In genomic region chr15:64153480-64154367, GRCh38 we compare ENCODE assay signal across 1 cellular context.
TF ChIP-seq lines count a peak whose summit lies in the region.

No MANE protein-coding gene starts in this region.

TF ChIP-seq in H1, 55 proteins besides CTCF, POLR2A, EP300 and RAD21:
- TF ChIP-seq EZH2 (IDR thresholded peaks at IDR 0.05; ENCODE audit: low read depth, low read length, severe bottlenecking) (no peak), CREB1 (IDR thresholded peaks at IDR 0.05) (peak; percentile 54; the same call in 1 of the 2 replicates), TAF7 (optimal IDR thresholded peaks at IDR 0.05; ENCODE audit: borderline replicate concordance, low read depth, low read length) (no peak), TBP (IDR thresholded peaks at IDR 0.05; ENCODE audit: low read depth, low read length) (no peak; the same call in 1 of the 2 replicates), JUND (IDR thresholded peaks at IDR 0.05; ENCODE audit: low read length) (no peak; the same call in 1 of the 2 replicates), KDM5A (IDR thresholded peaks at IDR 0.05; ENCODE audit: low read length) (no peak), GABPA (IDR thresholded peaks at IDR 0.05; ENCODE audit: borderline replicate concordance, insufficient read depth, low read length) (peak; percentile 63; the same call in 1 of the 2 replicates), ATF2 (IDR thresholded peaks at IDR 0.05; ENCODE audit: low read length) (0 out of 2 replicates have a peak, but pooled peaks have one; percentile 31), SUZ12 (IDR thresholded peaks at IDR 0.05; ENCODE audit: low read length) (no peak), POLR2AphosphoS5 (IDR thresholded peaks at IDR 0.05; ENCODE audit: low read depth, low read length) (peak; percentile 74; the same call in 1 of the 2 replicates), MAX (IDR thresholded peaks at IDR 0.05) (peak; percentile 59), KDM4A (IDR thresholded peaks at IDR 0.05; ENCODE audit: low read depth, low read length, severe bottlenecking) (no peak), SIN3A (conservative IDR thresholded peaks at IDR 0.05 in 1 of 2, IDR thresholded peaks at IDR 0.05 in 1 of 2; ENCODE audit: low read depth in 1 of 2, low read length in 2 of 2) (0 out of 4 replicates have a peak, but pooled peaks of 1 of the 2 experiments have one; percentile 33), RFX5 (IDR thresholded peaks at IDR 0.05; ENCODE audit: borderline replicate concordance, low read depth, low read length) (peak; percentile 61; the same call in 1 of the 2 replicates)
TF ChIP-seq in H1: peak in this region for 7.
